In the genomic region with DNA sequence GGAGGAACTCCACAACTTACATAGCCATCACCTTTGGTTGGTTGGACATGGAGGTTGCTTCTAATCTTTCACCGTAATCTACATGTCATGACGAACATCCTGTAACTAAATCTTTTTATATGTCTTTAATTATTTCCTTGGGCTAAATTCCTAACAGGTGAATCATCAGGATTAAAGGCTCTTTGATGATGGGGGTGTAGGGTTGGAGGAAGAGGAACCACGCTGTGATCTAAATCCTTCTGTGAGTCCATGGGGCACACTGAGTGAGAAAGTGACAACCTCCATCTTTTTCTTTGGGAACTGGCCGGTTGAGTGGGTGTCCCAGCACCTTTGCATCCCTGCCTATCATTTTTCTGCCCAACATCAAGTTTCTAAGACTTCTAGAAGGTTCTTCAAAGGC, we compare ENCODE assay signal across 15 cellular contexts. TPM values are rescaled to one million over a fixed set of nuclear protein-coding genes. Genes with fewer than 3 reads are reported as not detected.
DNase-seq lines count a peak whose midpoint lies in the region; TF ChIP-seq lines count a peak whose summit lies in the region.
"Had no signal": no experiment of that assay in that cellular context is flagged by ENCODE, and none has a peak within 500 bp of the region (broad histone marks: within the 10 kb centered on the region; RNA-seq: fewer than 3 reads in every experiment).

No MANE protein-coding gene starts in this region.

- no peaks in the 10 kb centered on the region for H3K36me3 Mint-ChIP-seq in osteocyte (ENCODE audit: unreplicated experiment)
- H3K36me3 Mint-ChIP-seq: stimulated activated naive B cell treated with anti-CD40 and anti-IgM and Interleukin-4, amounts not matched to agents 10 μg/mL and 1 μg/mL and 100 μg/mL, for 72 hours had no signal

- no peak overlapping the region for H4K8ac ChIP-seq in trophoblast cell (ENCODE audit: low read depth, low read length)

- H3K4me1 Mint-ChIP-seq in osteocyte (ENCODE audit: unreplicated experiment): peaks cover 40% of the 10 kb centered on the region

- H3K18ac ChIP-seq in trophoblast cell (ENCODE audit: low read length): no peak overlapping the region

- peaks cover 2% of the 10 kb centered on the region for H3K79me1 ChIP-seq in trophoblast cell (ENCODE audit: low read length)

- H3K4ac ChIP-seq in trophoblast cell (ENCODE audit: low read depth, low read length): no peak overlapping the region

- H3K27ac ChIP-seq in esophagus squamous epithelium (peak overlapping the region; percentile 8 to 87 (median 44)), rectal smooth muscle tissue (ENCODE audit: low read depth, low read length) (peak overlapping the region; percentile 10), trophoblast cell (ENCODE audit: low read depth, low read length) (no peak overlapping the region)
- H3K27ac ChIP-seq: cardiac muscle cell, left lung had no signal

- no peak overlapping the region for H2BK12ac ChIP-seq in trophoblast cell (ENCODE audit: low read length)

- H3K23ac ChIP-seq in trophoblast cell (ENCODE audit: low read length): no peak overlapping the region

- H3K4me3 ChIP-seq in esophagus squamous epithelium: no peak overlapping the region
- no peak overlapping the region for H3K4me3 ChIP-seq in rectal smooth muscle tissue (ENCODE audit: low read length)
- no peak overlapping the region for H3K4me3 ChIP-seq in trophoblast cell (ENCODE audit: low read depth, low read length)
- H3K4me3 ChIP-seq: cardiac muscle cell, GM23338, left lung had no signal

- H4K12ac ChIP-seq in trophoblast cell (ENCODE audit: low read depth, low read length): no peak overlapping the region

- H2AK5ac ChIP-seq in trophoblast cell (ENCODE audit: low read length): no peak overlapping the region

- no peak overlapping the region for H3K4me3 Mint-ChIP-seq in osteocyte (ENCODE audit: unreplicated experiment)
- H3K4me3 Mint-ChIP-seq: activated T-cell treated with anti-CD3 and anti-CD28 coated beads, Interleukin-2, amount 50 U/mL, for 4 hours; CD4-positive, alpha-beta memory T cell; GM23338; stimulated activated naive B cell treated with anti-CD40 and anti-IgM and Interleukin-4, amounts not matched to agents 10 μg/mL and 1 μg/mL and 100 μg/mL, for 72 hours had no signal

- no peaks in the 10 kb centered on the region for H3K36me3 ChIP-seq in esophagus squamous epithelium
- no peaks in the 10 kb centered on the region for H3K36me3 ChIP-seq in rectal smooth muscle tissue (ENCODE audit: control insufficient read depth, insufficient read depth, low read length)
- no peaks in the 10 kb centered on the region for H3K36me3 ChIP-seq in trophoblast cell (ENCODE audit: control insufficient read depth in 1 of 2, insufficient read depth in 2 of 2, low read length in 2 of 2)
- H3K36me3 ChIP-seq: cardiac muscle cell, left lung had no signal

- H3K4me2 ChIP-seq in trophoblast cell (ENCODE audit: low read length): no peak overlapping the region
- H3K4me2 ChIP-seq: GM23338 had no signal

- 38 to 54% methylated on average over 4 of the region's 4 CpGs for WGBS in esophagus squamous epithelium, 2 donors
- WGBS in trophoblast cell (ENCODE audit: extremely low coverage, insufficient coverage, insufficient read length): no CpG with 5 or more reads among the region's 4 CpGs

- H3K9ac ChIP-seq in rectal smooth muscle tissue (ENCODE audit: low read length) (no peak overlapping the region), trophoblast cell (ENCODE audit: low read length) (no peak overlapping the region)

- TF ChIP-seq CTCF in esophagus squamous epithelium (IDR thresholded peaks at IDR 0.05) (no peak), osteocyte (IDR thresholded peaks at IDR 0.05) (no peak), GM10266 (IDR thresholded peaks at IDR 0.05; ENCODE audit: control insufficient read depth, insufficient read depth, low read depth, missing control alignments) (no peak)

- H3K4me1 ChIP-seq in esophagus squamous epithelium (peaks cover 16 to 67% (median 46%) of the 10 kb centered on the region in 3 donors), rectal smooth muscle tissue (ENCODE audit: control insufficient read depth, insufficient read depth, low read length) (peaks cover 20% of the 10 kb centered on the region), trophoblast cell (ENCODE audit: control insufficient read depth in 1 of 2, insufficient read depth in 2 of 2, low read length in 2 of 2) (peaks cover 5 to 7% of the 10 kb centered on the region in 2 experiments)

- H2AFZ ChIP-seq in trophoblast cell (ENCODE audit: insufficient read depth, low read length, poor library complexity): no peak overlapping the region
- H2AFZ ChIP-seq: GM23338 had no signal

- no peaks in the 10 kb centered on the region for H3K27me3 Mint-ChIP-seq in osteocyte (ENCODE audit: unreplicated experiment)

- H3K9me3 Mint-ChIP-seq in osteocyte (ENCODE audit: unreplicated experiment): no peaks in the 10 kb centered on the region
- H3K9me3 Mint-ChIP-seq: activated T-cell treated with anti-CD3 and anti-CD28 coated beads, Interleukin-2, amount 50 U/mL, for 4 hours; CD4-positive, alpha-beta memory T cell; GM23338 had no signal

- H3K27me3 ChIP-seq in esophagus squamous epithelium: no peaks in the 10 kb centered on the region
- no peaks in the 10 kb centered on the region for H3K27me3 ChIP-seq in rectal smooth muscle tissue (ENCODE audit: control insufficient read depth, insufficient read depth, low read length)
- no peaks in the 10 kb centered on the region for H3K27me3 ChIP-seq in trophoblast cell (ENCODE audit: insufficient read depth, low read length)
- H3K27me3 ChIP-seq: cardiac muscle cell, left lung had no signal

- DNase-seq in GM03348 (ENCODE audit: low spot score) (peak; percentile 28), RKO (ENCODE audit: low spot score) (peak; percentile 60), esophagus squamous epithelium (lab: John Stamatoyannopoulos, UW) (no peak), trophoblast cell (no peak), osteocyte (ENCODE audit: extremely low spot score, unreplicated experiment) (no peak), NCI-H2081 treated with DMSO at 0.1 percent for 48 hours (lab: John Stamatoyannopoulos, UW) (no peak), GM10266 (ENCODE audit: extremely low spot score) (no peak)
- DNase-seq: activated T-cell treated with anti-CD3 and anti-CD28 coated beads, Interleukin-2, amount 50 U/mL, for 4 hours; CD4-positive, alpha-beta memory T cell; Kasumi-1; left lung; stimulated activated naive B cell treated with anti-CD40 and anti-IgM and Interleukin-4, amounts not matched to agents 10 μg/mL and 1 μg/mL and 100 μg/mL, for 72 hours had no signal

- H3K79me2 ChIP-seq in trophoblast cell (ENCODE audit: control insufficient read depth, insufficient read depth, low read length, poor library complexity): no peaks in the 10 kb centered on the region

- H3K27ac Mint-ChIP-seq in osteocyte (ENCODE audit: unreplicated experiment): no peak overlapping the region
- H3K27ac Mint-ChIP-seq: CD4-positive, alpha-beta memory T cell; GM23338; stimulated activated naive B cell treated with anti-CD40 and anti-IgM and Interleukin-4, amounts not matched to agents 10 μg/mL and 1 μg/mL and 100 μg/mL, for 72 hours had no signal

- H2BK120ac ChIP-seq in trophoblast cell (ENCODE audit: insufficient read depth, low read length, poor library complexity): no peak overlapping the region

- TF ChIP-seq POLR2A in esophagus squamous epithelium (IDR thresholded peaks at IDR 0.05): no peak

- no peak overlapping the region for H3K14ac ChIP-seq in trophoblast cell (ENCODE audit: low read length)

- H2BK5ac ChIP-seq in trophoblast cell (ENCODE audit: low read depth, low read length, poor library complexity): no peak overlapping the region

- intact Hi-C loops in esophagus squamous epithelium (cut with DNase I): no loop called here

- H3K9me3 ChIP-seq in esophagus squamous epithelium (no peaks in the 10 kb centered on the region), trophoblast cell (ENCODE audit: insufficient read depth, low read depth, low read length) (peaks cover 3% of the 10 kb centered on the region)
- H3K9me3 ChIP-seq: left lung had no signal

- no peak overlapping the region for H4K91ac ChIP-seq in trophoblast cell (ENCODE audit: low read depth, low read length)

RNA-seq across cellular contexts. Expression of a gene that starts 31.1 kb away (rescaled TPM):
- under 1 TPM in 2 of 4 donors, not detected in 2; 0.76 TPM for total RNA-seq in esophagus squamous epithelium
- polyA plus RNA-seq in trophoblast cell (2013): 0.28 and 0.31 TPM in 2 replicates
- total RNA-seq in osteocyte: 1.7 and 2.1 TPM in 2 replicates

Comparison
In these comparisons a context has a peak if more than half of its experiments do, and no peak if none do; other contexts are left out.
1. DNase-seq: peak in GM03348 (single experiment) and RKO (single experiment); none in esophagus squamous epithelium (single experiment), trophoblast cell (0 of 2), osteocyte (single experiment), NCI-H2081 treated with DMSO at 0.1 percent for 48 hours (single experiment) and GM10266 (single experiment).